In the genomic region with DNA sequence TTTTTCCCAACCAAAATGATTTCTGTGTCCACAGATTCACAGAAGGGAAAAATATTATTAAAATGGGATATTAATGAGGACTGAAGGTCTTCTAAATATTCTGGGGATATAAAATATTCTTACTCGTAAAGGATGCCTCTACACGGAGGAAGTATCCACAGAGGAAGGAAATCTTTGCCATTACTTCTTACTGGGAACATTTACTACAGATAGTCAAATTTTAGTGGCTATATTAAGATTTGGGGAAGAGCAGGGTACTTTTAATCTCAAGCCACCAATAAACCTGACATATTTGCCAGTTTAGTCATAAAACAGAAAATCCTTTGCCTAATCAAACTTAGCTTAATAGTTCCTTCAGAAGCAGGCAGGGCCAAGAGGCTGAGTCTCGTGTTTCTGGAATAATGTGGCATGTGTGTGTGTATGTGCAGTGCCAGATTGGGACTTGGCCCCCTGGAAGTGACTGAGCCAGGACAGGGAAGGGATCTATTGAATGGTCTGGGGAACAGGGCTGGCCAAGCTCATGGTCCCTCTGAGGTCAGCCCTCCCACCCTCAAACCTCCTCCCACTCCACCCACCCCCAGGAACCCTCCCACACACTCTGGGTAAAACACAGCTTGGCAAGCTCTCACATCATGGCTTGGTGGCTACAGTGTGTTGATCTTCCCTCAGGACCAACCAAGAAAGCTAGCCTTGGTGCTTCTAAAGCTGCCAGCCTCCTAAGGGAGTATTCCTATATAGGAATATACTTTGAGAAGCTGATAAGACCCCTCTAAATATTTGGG, we compare ENCODE assay signal across 1 cellular context.
A peak's percentile ranks its signal among the peaks of the same experiment; 100 is the strongest.
TF ChIP-seq lines count a peak whose summit lies in the region.

No MANE protein-coding gene starts in this region.

TF ChIP-seq in K562, 482 proteins besides CTCF, POLR2A, EP300 and RAD21 (continued from another document and continues in another):
- TF ChIP-seq, protein P1, sequence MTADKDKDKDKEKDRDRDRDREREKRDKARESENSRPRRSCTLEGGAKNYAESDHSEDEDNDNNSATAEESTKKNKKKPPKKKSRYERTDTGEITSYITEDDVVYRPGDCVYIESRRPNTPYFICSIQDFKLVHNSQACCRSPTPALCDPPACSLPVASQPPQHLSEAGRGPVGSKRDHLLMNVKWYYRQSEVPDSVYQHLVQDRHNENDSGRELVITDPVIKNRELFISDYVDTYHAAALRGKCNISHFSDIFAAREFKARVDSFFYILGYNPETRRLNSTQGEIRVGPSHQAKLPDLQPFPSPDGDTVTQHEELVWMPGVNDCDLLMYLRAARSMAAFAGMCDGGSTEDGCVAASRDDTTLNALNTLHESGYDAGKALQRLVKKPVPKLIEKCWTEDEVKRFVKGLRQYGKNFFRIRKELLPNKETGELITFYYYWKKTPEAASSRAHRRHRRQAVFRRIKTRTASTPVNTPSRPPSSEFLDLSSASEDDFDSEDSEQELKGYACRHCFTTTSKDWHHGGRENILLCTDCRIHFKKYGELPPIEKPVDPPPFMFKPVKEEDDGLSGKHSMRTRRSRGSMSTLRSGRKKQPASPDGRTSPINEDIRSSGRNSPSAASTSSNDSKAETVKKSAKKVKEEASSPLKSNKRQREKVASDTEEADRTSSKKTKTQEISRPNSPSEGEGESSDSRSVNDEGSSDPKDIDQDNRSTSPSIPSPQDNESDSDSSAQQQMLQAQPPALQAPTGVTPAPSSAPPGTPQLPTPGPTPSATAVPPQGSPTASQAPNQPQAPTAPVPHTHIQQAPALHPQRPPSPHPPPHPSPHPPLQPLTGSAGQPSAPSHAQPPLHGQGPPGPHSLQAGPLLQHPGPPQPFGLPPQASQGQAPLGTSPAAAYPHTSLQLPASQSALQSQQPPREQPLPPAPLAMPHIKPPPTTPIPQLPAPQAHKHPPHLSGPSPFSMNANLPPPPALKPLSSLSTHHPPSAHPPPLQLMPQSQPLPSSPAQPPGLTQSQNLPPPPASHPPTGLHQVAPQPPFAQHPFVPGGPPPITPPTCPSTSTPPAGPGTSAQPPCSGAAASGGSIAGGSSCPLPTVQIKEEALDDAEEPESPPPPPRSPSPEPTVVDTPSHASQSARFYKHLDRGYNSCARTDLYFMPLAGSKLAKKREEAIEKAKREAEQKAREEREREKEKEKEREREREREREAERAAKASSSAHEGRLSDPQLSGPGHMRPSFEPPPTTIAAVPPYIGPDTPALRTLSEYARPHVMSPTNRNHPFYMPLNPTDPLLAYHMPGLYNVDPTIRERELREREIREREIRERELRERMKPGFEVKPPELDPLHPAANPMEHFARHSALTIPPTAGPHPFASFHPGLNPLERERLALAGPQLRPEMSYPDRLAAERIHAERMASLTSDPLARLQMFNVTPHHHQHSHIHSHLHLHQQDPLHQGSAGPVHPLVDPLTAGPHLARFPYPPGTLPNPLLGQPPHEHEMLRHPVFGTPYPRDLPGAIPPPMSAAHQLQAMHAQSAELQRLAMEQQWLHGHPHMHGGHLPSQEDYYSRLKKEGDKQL (CRISPR knock-in tag; IDR thresholded peaks at IDR 0.05; ENCODE audit: borderline replicate concordance), result no peak
- TF ChIP-seq ARID2 (IDR thresholded peaks at IDR 0.05), result no peak
- TF ChIP-seq ZZZ3 (IDR thresholded peaks at IDR 0.05), result no peak
- TF ChIP-seq ZBTB1 (CRISPR knock-in tag; IDR thresholded peaks at IDR 0.05; ENCODE audit: borderline replicate concordance, low read depth), result no peak
- no peak for TF ChIP-seq HCFC1 (IDR thresholded peaks at IDR 0.05; ENCODE audit: low read depth, low read length)
- TF ChIP-seq, protein P2, sequence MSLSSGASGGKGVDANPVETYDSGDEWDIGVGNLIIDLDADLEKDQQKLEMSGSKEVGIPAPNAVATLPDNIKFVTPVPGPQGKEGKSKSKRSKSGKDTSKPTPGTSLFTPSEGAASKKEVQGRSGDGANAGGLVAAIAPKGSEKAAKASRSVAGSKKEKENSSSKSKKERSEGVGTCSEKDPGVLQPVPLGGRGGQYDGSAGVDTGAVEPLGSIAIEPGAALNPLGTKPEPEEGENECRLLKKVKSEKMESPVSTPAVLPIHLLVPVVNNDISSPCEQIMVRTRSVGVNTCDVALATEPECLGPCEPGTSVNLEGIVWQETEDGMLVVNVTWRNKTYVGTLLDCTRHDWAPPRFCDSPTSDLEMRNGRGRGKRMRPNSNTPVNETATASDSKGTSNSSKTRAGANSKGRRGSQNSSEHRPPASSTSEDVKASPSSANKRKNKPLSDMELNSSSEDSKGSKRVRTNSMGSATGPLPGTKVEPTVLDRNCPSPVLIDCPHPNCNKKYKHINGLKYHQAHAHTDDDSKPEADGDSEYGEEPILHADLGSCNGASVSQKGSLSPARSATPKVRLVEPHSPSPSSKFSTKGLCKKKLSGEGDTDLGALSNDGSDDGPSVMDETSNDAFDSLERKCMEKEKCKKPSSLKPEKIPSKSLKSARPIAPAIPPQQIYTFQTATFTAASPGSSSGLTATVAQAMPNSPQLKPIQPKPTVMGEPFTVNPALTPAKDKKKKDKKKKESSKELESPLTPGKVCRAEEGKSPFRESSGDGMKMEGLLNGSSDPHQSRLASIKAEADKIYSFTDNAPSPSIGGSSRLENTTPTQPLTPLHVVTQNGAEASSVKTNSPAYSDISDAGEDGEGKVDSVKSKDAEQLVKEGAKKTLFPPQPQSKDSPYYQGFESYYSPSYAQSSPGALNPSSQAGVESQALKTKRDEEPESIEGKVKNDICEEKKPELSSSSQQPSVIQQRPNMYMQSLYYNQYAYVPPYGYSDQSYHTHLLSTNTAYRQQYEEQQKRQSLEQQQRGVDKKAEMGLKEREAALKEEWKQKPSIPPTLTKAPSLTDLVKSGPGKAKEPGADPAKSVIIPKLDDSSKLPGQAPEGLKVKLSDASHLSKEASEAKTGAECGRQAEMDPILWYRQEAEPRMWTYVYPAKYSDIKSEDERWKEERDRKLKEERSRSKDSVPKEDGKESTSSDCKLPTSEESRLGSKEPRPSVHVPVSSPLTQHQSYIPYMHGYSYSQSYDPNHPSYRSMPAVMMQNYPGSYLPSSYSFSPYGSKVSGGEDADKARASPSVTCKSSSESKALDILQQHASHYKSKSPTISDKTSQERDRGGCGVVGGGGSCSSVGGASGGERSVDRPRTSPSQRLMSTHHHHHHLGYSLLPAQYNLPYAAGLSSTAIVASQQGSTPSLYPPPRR (CRISPR knock-in tag; IDR thresholded peaks at IDR 0.05; ENCODE audit: borderline replicate concordance), result no peak
- TF ChIP-seq, protein P3, sequence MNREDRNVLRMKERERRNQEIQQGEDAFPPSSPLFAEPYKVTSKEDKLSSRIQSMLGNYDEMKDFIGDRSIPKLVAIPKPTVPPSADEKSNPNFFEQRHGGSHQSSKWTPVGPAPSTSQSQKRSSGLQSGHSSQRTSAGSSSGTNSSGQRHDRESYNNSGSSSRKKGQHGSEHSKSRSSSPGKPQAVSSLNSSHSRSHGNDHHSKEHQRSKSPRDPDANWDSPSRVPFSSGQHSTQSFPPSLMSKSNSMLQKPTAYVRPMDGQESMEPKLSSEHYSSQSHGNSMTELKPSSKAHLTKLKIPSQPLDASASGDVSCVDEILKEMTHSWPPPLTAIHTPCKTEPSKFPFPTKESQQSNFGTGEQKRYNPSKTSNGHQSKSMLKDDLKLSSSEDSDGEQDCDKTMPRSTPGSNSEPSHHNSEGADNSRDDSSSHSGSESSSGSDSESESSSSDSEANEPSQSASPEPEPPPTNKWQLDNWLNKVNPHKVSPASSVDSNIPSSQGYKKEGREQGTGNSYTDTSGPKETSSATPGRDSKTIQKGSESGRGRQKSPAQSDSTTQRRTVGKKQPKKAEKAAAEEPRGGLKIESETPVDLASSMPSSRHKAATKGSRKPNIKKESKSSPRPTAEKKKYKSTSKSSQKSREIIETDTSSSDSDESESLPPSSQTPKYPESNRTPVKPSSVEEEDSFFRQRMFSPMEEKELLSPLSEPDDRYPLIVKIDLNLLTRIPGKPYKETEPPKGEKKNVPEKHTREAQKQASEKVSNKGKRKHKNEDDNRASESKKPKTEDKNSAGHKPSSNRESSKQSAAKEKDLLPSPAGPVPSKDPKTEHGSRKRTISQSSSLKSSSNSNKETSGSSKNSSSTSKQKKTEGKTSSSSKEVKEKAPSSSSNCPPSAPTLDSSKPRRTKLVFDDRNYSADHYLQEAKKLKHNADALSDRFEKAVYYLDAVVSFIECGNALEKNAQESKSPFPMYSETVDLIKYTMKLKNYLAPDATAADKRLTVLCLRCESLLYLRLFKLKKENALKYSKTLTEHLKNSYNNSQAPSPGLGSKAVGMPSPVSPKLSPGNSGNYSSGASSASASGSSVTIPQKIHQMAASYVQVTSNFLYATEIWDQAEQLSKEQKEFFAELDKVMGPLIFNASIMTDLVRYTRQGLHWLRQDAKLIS (CRISPR knock-in tag; IDR thresholded peaks at IDR 0.05), result no peak
- 0 out of 2 replicates have a peak, but pooled peaks have one; percentile 20 for TF ChIP-seq CREM (IDR thresholded peaks at IDR 0.05; ENCODE audit: low read depth)
- no peak for TF ChIP-seq ZNF24 (IDR thresholded peaks at IDR 0.05)
- no peak for TF ChIP-seq DDX20 (tag; IDR thresholded peaks at IDR 0.05; ENCODE audit: low read depth)
- peak; percentile 10; the same call in 1 of the 2 replicates for TF ChIP-seq JUND (IDR thresholded peaks at IDR 0.05; ENCODE audit: borderline replicate concordance, low read depth, low read length)
- no peak for TF ChIP-seq JUND (tag; IDR thresholded peaks at IDR 0.05; ENCODE audit: borderline replicate concordance, low read depth, low read length)
- TF ChIP-seq ARHGAP35 (IDR thresholded peaks at IDR 0.05; ENCODE audit: partially characterized antibody), result no peak
- TF ChIP-seq, protein P4, sequence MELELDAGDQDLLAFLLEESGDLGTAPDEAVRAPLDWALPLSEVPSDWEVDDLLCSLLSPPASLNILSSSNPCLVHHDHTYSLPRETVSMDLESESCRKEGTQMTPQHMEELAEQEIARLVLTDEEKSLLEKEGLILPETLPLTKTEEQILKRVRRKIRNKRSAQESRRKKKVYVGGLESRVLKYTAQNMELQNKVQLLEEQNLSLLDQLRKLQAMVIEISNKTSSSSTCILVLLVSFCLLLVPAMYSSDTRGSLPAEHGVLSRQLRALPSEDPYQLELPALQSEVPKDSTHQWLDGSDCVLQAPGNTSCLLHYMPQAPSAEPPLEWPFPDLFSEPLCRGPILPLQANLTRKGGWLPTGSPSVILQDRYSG (tag; conservative IDR thresholded peaks at IDR 0.05; ENCODE audit: low read depth), result no peak
- no peak for TF ChIP-seq ZNF583 (CRISPR knock-in tag; IDR thresholded peaks at IDR 0.05)
- TF ChIP-seq, protein P5, sequence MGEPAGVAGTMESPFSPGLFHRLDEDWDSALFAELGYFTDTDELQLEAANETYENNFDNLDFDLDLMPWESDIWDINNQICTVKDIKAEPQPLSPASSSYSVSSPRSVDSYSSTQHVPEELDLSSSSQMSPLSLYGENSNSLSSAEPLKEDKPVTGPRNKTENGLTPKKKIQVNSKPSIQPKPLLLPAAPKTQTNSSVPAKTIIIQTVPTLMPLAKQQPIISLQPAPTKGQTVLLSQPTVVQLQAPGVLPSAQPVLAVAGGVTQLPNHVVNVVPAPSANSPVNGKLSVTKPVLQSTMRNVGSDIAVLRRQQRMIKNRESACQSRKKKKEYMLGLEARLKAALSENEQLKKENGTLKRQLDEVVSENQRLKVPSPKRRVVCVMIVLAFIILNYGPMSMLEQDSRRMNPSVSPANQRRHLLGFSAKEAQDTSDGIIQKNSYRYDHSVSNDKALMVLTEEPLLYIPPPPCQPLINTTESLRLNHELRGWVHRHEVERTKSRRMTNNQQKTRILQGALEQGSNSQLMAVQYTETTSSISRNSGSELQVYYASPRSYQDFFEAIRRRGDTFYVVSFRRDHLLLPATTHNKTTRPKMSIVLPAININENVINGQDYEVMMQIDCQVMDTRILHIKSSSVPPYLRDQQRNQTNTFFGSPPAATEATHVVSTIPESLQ (CRISPR knock-in tag; IDR thresholded peaks at IDR 0.05), result no peak
- TF ChIP-seq, protein P6, sequence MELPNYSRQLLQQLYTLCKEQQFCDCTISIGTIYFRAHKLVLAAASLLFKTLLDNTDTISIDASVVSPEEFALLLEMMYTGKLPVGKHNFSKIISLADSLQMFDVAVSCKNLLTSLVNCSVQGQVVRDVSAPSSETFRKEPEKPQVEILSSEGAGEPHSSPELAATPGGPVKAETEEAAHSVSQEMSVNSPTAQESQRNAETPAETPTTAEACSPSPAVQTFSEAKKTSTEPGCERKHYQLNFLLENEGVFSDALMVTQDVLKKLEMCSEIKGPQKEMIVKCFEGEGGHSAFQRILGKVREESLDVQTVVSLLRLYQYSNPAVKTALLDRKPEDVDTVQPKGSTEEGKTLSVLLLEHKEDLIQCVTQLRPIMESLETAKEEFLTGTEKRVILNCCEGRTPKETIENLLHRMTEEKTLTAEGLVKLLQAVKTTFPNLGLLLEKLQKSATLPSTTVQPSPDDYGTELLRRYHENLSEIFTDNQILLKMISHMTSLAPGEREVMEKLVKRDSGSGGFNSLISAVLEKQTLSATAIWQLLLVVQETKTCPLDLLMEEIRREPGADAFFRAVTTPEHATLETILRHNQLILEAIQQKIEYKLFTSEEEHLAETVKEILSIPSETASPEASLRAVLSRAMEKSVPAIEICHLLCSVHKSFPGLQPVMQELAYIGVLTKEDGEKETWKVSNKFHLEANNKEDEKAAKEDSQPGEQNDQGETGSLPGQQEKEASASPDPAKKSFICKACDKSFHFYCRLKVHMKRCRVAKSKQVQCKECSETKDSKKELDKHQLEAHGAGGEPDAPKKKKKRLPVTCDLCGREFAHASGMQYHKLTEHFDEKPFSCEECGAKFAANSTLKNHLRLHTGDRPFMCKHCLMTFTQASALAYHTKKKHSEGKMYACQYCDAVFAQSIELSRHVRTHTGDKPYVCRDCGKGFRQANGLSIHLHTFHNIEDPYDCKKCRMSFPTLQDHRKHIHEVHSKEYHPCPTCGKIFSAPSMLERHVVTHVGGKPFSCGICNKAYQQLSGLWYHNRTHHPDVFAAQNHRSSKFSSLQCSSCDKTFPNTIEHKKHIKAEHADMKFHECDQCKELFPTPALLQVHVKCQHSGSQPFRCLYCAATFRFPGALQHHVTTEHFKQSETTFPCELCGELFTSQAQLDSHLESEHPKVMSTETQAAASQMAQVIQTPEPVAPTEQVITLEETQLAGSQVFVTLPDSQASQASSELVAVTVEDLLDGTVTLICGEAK (IDR thresholded peaks at IDR 0.05), result no peak
- TF ChIP-seq, protein P6 (CRISPR knock-in tag; IDR thresholded peaks at IDR 0.05), result no peak
- no peak for TF ChIP-seq PRMT5 (CRISPR knock-in tag; IDR thresholded peaks at IDR 0.05)
- peak; percentile 30 for TF ChIP-seq NEUROD1 (IDR thresholded peaks at IDR 0.05; ENCODE audit: borderline replicate concordance, low read depth, low read length, partially characterized antibody)
